In the genomic region with DNA sequence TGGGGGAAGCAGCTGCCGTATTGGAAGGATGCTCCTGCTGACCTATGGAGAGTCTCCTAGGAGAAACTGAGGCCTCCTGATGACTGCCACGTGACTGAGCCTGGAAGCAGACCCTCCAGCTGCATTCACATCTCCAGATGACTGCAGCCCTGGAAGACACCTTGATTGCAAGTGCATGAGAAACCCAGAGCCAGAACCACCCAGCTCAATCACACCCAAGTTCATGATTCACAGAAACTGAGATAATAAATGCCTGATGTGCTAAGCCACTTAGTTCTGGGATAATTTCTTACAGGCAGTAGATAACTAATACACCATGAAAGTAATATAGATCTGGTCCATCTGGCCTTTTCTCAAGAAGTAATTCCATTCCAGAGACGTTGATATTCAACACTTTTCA, we compare ENCODE assay signal across 19 cellular contexts.
A peak's percentile ranks its signal among the peaks of the same experiment; 100 is the strongest.
DNase-seq lines count a peak whose midpoint lies in the region; ATAC-seq, FAIRE-seq and TF ChIP-seq lines count a peak whose summit lies in the region.
"Had no signal": no experiment of that assay in that cellular context is flagged by ENCODE, and none has a peak within 500 bp of the region (broad histone marks: within the 10 kb centered on the region; RNA-seq: fewer than 3 reads in every experiment).

No MANE protein-coding gene starts in this region.

- H3K9me3 Mint-ChIP-seq in activated naive CD8-positive, alpha-beta T cell (ENCODE audit: low read depth): no peaks in the 10 kb centered on the region
- no peaks in the 10 kb centered on the region for H3K9me3 Mint-ChIP-seq in activated naive CD8-positive, alpha-beta T cell treated with anti-CD3 and anti-CD28 coated beads for 36 hours
- H3K9me3 Mint-ChIP-seq in stimulated activated memory B cell treated with anti-CD40 and anti-IgM and Interleukin-4, amounts not matched to agents 10 μg/mL and 1 μg/mL and 100 μg/mL, for 72 hours: peaks cover 4% of the 10 kb centered on the region

- no peak overlapping the region for H3K4me3 ChIP-seq in fibroblast of mammary gland (ENCODE audit: control insufficient read depth, low read depth, low read length)
- H3K4me3 ChIP-seq: K562 had no signal

- peak overlapping the region; percentile 24 for H3K27ac Mint-ChIP-seq in activated naive CD8-positive, alpha-beta T cell
- no peak overlapping the region for H3K27ac Mint-ChIP-seq in activated naive CD8-positive, alpha-beta T cell treated with anti-CD3 and anti-CD28 coated beads for 36 hours
- H3K27ac Mint-ChIP-seq in stimulated activated memory B cell treated with anti-CD40 and anti-IgM and Interleukin-4, amounts not matched to agents 10 μg/mL and 1 μg/mL and 100 μg/mL, for 72 hours: peak overlapping the region; percentile 9
- H3K27ac Mint-ChIP-seq: CD14-positive monocyte had no signal

- H3K4me3 Mint-ChIP-seq in activated naive CD8-positive, alpha-beta T cell: no peak overlapping the region
- no peak overlapping the region for H3K4me3 Mint-ChIP-seq in activated naive CD8-positive, alpha-beta T cell treated with anti-CD3 and anti-CD28 coated beads for 36 hours
- no peak overlapping the region for H3K4me3 Mint-ChIP-seq in stimulated activated memory B cell treated with anti-CD40 and anti-IgM and Interleukin-4, amounts not matched to agents 10 μg/mL and 1 μg/mL and 100 μg/mL, for 72 hours
- H3K4me3 Mint-ChIP-seq: CD14-positive monocyte had no signal

- DNase-seq in activated naive CD8-positive, alpha-beta T cell treated with anti-CD3 and anti-CD28 coated beads for 36 hours: no peak
- DNase-seq in RCC 7860 (ENCODE audit: low spot score) (peak; percentile 74), fibroblast of mammary gland (ENCODE audit: low read depth) (peak; percentile 70), NCI-H526 treated with DMSO at 0.1 percent for 48 hours (lab: John Stamatoyannopoulos, UW) (no peak), NCI-H524 (lab: John Stamatoyannopoulos, UW) (no peak), hepatic stellate cell (ENCODE audit: low spot score) (no peak)
- DNase-seq: 8988T; EL; HCEC 1CT; NCI-H187; NCI-H345; NCI-H69; NK-92 treated with Interleukin-12 subunit alpha and Interleukin-12 subunit beta, amount 100 ng/mL, for 24 hours; RPMI8226; SIG-M5 had no signal

- TF ChIP-seq CTCF in fibroblast of mammary gland (conservative IDR thresholded peaks at IDR 0.05; ENCODE audit: control insufficient read depth, insufficient read depth, low read depth, low read length): no peak

- H3K27me3 Mint-ChIP-seq in activated naive CD8-positive, alpha-beta T cell: peaks cover 13% of the 10 kb centered on the region
- H3K27me3 Mint-ChIP-seq in activated naive CD8-positive, alpha-beta T cell treated with anti-CD3 and anti-CD28 coated beads for 36 hours: peaks cover 16% of the 10 kb centered on the region
- H3K27me3 Mint-ChIP-seq in stimulated activated memory B cell treated with anti-CD40 and anti-IgM and Interleukin-4, amounts not matched to agents 10 μg/mL and 1 μg/mL and 100 μg/mL, for 72 hours: no peaks in the 10 kb centered on the region

- no peak for ATAC-seq in stimulated activated memory B cell treated with anti-CD40 and anti-IgM and Interleukin-4, amounts not matched to agents 10 μg/mL and 1 μg/mL and 100 μg/mL, for 72 hours
- ATAC-seq: K562 had no signal

- H3K4me1 Mint-ChIP-seq in activated naive CD8-positive, alpha-beta T cell (ENCODE audit: low read depth): peaks cover 2% of the 10 kb centered on the region
- H3K4me1 Mint-ChIP-seq in activated naive CD8-positive, alpha-beta T cell treated with anti-CD3 and anti-CD28 coated beads for 36 hours: no peaks in the 10 kb centered on the region
- H3K4me1 Mint-ChIP-seq in stimulated activated memory B cell treated with anti-CD40 and anti-IgM and Interleukin-4, amounts not matched to agents 10 μg/mL and 1 μg/mL and 100 μg/mL, for 72 hours: peaks cover 26% of the 10 kb centered on the region
- H3K4me1 Mint-ChIP-seq: CD14-positive monocyte had no signal

- FAIRE-seq in RCC 7860 (lab: Jason Lieb, UNC): no peak
- FAIRE-seq: K562 had no signal

- H3K36me3 Mint-ChIP-seq in activated naive CD8-positive, alpha-beta T cell: no peaks in the 10 kb centered on the region
- no peaks in the 10 kb centered on the region for H3K36me3 Mint-ChIP-seq in activated naive CD8-positive, alpha-beta T cell treated with anti-CD3 and anti-CD28 coated beads for 36 hours
- H3K36me3 Mint-ChIP-seq in stimulated activated memory B cell treated with anti-CD40 and anti-IgM and Interleukin-4, amounts not matched to agents 10 μg/mL and 1 μg/mL and 100 μg/mL, for 72 hours: no peaks in the 10 kb centered on the region
- H3K36me3 Mint-ChIP-seq: CD14-positive monocyte had no signal

Comparison
In these comparisons a context has a peak if more than half of its experiments do, and no peak if none do; other contexts are left out.
1. DNase-seq: peak in RCC 7860 (single experiment) and fibroblast of mammary gland (single experiment); none in activated naive CD8-positive, alpha-beta T cell treated with anti-CD3 and anti-CD28 coated beads for 36 hours (single experiment), NCI-H526 treated with DMSO at 0.1 percent for 48 hours (single experiment), NCI-H524 (0 of 2) and hepatic stellate cell (single experiment).